19 cellular contexts compared by ENCODE assay signal in the genomic region with DNA sequence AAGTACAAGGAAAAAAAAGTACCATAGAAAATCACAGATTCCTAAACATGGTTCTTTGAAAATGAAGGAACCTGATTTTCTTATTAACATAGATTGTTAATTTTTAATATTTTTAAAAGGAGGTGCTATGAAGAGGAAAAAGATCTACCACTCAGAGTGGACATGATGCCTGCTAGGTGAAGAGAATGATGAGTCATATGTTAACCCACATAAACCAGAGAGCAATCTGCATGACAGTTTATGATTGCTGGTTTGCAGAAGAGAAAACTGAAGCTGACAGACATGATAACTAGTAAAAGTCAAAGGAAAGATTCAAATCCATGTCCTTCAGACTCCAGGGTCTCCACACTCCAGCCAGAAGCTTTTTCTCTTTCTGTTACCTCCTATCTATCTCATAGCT.
DNase-seq lines count a peak whose midpoint lies in the region; ATAC-seq, FAIRE-seq and TF ChIP-seq lines count a peak whose summit lies in the region.
"Had no signal": no experiment of that assay in that cellular context is flagged by ENCODE, and none has a peak within 500 bp of the region (broad histone marks: within the 10 kb centered on the region; RNA-seq: fewer than 3 reads in every experiment).

No MANE protein-coding gene starts in this region.

- H3K4me1 ChIP-seq in SK-N-SH (ENCODE audit: control insufficient read depth in 1 of 2, insufficient read depth in 2 of 2, low read depth in 1 of 2, low read length in 1 of 2) (peaks cover 0 to 8% of the 10 kb centered on the region in 2 experiments; a peak in 1 of 4 replicates), testis (no peaks in the 10 kb centered on the region)
- H3K4me1 ChIP-seq: HAP-1, SJCRH30 had no signal

- CTCF ChIA-PET in SK-N-SH (lab: Yijun Ruan, JAX), result interaction anchor here (1.4 kb wide), 1 partner anchor 16 kb away, joined by 3 read pairs; no protein-coding TSS in a partner anchor
- CTCF ChIA-PET in activated CD4-positive, alpha-beta T cell treated with anti-CD3 and anti-CD28 coated beads, Interleukin-2, amount 10 ng/mL, durations not matched to agents 7 days and 5 days (lab: Charles Lee), result no interaction called here

- no peak overlapping the region for H3K27ac Mint-ChIP-seq in activated CD4-positive, alpha-beta T cell treated with anti-CD3 and anti-CD28 coated beads, Interleukin-2, amount 10 ng/mL, durations not matched to agents 7 days and 5 days
- H3K27ac Mint-ChIP-seq: naive thymus-derived CD8-positive, alpha-beta T cell had no signal

- FAIRE-seq in urothelium cell line (lab: Jason Lieb, UNC), result no peak
- FAIRE-seq: frontal cortex, HepG2 had no signal

- no peaks in the 10 kb centered on the region for H3K4me1 Mint-ChIP-seq in activated CD4-positive, alpha-beta T cell treated with anti-CD3 and anti-CD28 coated beads, Interleukin-2, amount 10 ng/mL, durations not matched to agents 7 days and 5 days
- H3K4me1 Mint-ChIP-seq: naive thymus-derived CD8-positive, alpha-beta T cell had no signal

- H3K27me3 ChIP-seq in SK-N-SH (ENCODE audit: insufficient read depth), result no peaks in the 10 kb centered on the region
- no peaks in the 10 kb centered on the region for H3K27me3 ChIP-seq in testis
- H3K27me3 ChIP-seq: SJCRH30 had no signal

- TF ChIP-seq RAD21 in SK-N-SH (IDR thresholded peaks at IDR 0.05; ENCODE audit: low read length), result no peak

- H3K27ac ChIP-seq in SK-N-SH (ENCODE audit: low read depth in 2 of 2, low read length in 1 of 2) (no peak overlapping the region), testis (no peak overlapping the region)
- H3K27ac ChIP-seq: SJCRH30 had no signal

- H3K36me3 ChIP-seq in SK-N-SH (replicated peaks in 1 of 2; ENCODE audit: control insufficient read depth in 1 of 2, insufficient read depth in 2 of 2, low read length in 1 of 2) (no peaks in the 10 kb centered on the region), testis (ENCODE audit: low read depth, missing control alignments) (no peaks in the 10 kb centered on the region)
- H3K36me3 ChIP-seq: HAP-1, SJCRH30 had no signal

- H3K9ac ChIP-seq in SK-N-SH, result no peak overlapping the region

- H3K9me3 Mint-ChIP-seq in activated CD4-positive, alpha-beta T cell treated with anti-CD3 and anti-CD28 coated beads, Interleukin-2, amount 10 ng/mL, durations not matched to agents 7 days and 5 days, result no peaks in the 10 kb centered on the region

- no peaks in the 10 kb centered on the region for H3K79me2 ChIP-seq in SK-N-SH (ENCODE audit: insufficient read depth)

- no peaks in the 10 kb centered on the region for H3K9me3 ChIP-seq in SK-N-SH
- H3K9me3 ChIP-seq in testis, result no peaks in the 10 kb centered on the region
- H3K9me3 ChIP-seq: HAP-1, SJCRH30 had no signal

- TF ChIP-seq EP300 in SK-N-SH (IDR thresholded peaks at IDR 0.05; ENCODE audit: borderline replicate concordance in 1 of 2, low read depth in 1 of 2, low read length in 1 of 2), result no peak

- H3K4me3 Mint-ChIP-seq in activated CD4-positive, alpha-beta T cell treated with anti-CD3 and anti-CD28 coated beads, Interleukin-2, amount 10 ng/mL, durations not matched to agents 7 days and 5 days, result no peak overlapping the region
- H3K4me3 Mint-ChIP-seq: naive thymus-derived CD8-positive, alpha-beta T cell had no signal

- no peak for TF ChIP-seq CTCF in SK-N-SH (IDR thresholded peaks at IDR 0.05)
- no peak for TF ChIP-seq CTCF in testis (IDR thresholded peaks at IDR 0.05)

- H3K4me3 ChIP-seq in SK-N-SH (ENCODE audit: low read depth in 2 of 2, low read length in 1 of 2), result no peak overlapping the region
- no peak overlapping the region for H3K4me3 ChIP-seq in testis
- H3K4me3 ChIP-seq: HAP-1, SJCRH30 had no signal

- intact Hi-C loops in testis (cut with DNase I; ENCODE audit: low total_unique reads), result no loop called here

- no peaks in the 10 kb centered on the region for H3K9me2 ChIP-seq in SK-N-SH

- no peaks in the 10 kb centered on the region for H3K27me3 Mint-ChIP-seq in activated CD4-positive, alpha-beta T cell treated with anti-CD3 and anti-CD28 coated beads, Interleukin-2, amount 10 ng/mL, durations not matched to agents 7 days and 5 days
- H3K27me3 Mint-ChIP-seq: naive thymus-derived CD8-positive, alpha-beta T cell had no signal

- H4K20me1 ChIP-seq in SK-N-SH (ENCODE audit: insufficient read depth), result no peaks in the 10 kb centered on the region

- H3F3A ChIP-seq in SK-N-SH (replicated peaks; ENCODE audit: insufficient read depth), result no peaks in the 10 kb centered on the region

- DNase-seq in SK-N-SH (no peak), urothelium cell line (ENCODE audit: low spot score) (peak; percentile 3), testis (no peak)
- no peak for DNase-seq in activated CD4-positive, alpha-beta T cell treated with anti-CD3 and anti-CD28 coated beads, Interleukin-2, amount 10 ng/mL, durations not matched to agents 7 days and 5 days
- DNase-seq: 8988T; activated CD4-positive, alpha-beta T cell treated with anti-CD3 and anti-CD28 coated beads for 1 hour; COR-L47; effector CD8-positive, alpha-beta T cell; left cardiac atrium; naive thymus-derived CD8-positive, alpha-beta T cell; NCI-H1105; SJCRH30 had no signal

- H3K4me2 ChIP-seq in SK-N-SH, result no peak overlapping the region

- no peak for TF ChIP-seq POLR2A in testis (IDR thresholded peaks at IDR 0.05)

- no peak overlapping the region for H2AFZ ChIP-seq in SK-N-SH (ENCODE audit: low read depth)

- POLR2A ChIA-PET in SK-N-SH (lab: Yijun Ruan, JAX), result no interaction called here
- POLR2A ChIA-PET in activated CD4-positive, alpha-beta T cell treated with anti-CD3 and anti-CD28 coated beads, Interleukin-2, amount 10 ng/mL, durations not matched to agents 7 days and 5 days (lab: Charles Lee), result no interaction called here

- ATAC-seq in SK-N-SH treated with all-trans-retinoic acid at 6 μM for 48 hours (no peak), GM21825 (IDR thresholded peaks at IDR 0.05; ENCODE audit: unreplicated experiment) (peak; percentile 95), HG03196 (IDR thresholded peaks at IDR 0.05; ENCODE audit: unreplicated experiment) (peak; percentile 87)
- no peak for ATAC-seq in activated CD4-positive, CD25-positive, alpha-beta regulatory T cell treated with anti-CD3 and anti-CD28 coated beads, Interleukin-2, amount 50 U/mL, for 24 hours
- ATAC-seq: HepG2; left cardiac atrium; naive thymus-derived CD8-positive, alpha-beta T cell had no signal

- no peaks in the 10 kb centered on the region for H3K36me3 Mint-ChIP-seq in activated CD4-positive, alpha-beta T cell treated with anti-CD3 and anti-CD28 coated beads, Interleukin-2, amount 10 ng/mL, durations not matched to agents 7 days and 5 days (ENCODE audit: low read depth)

TF ChIP-seq in SK-N-SH treated with all-trans-retinoic acid at 6 μM for 48 hours, 23 proteins besides CTCF, POLR2A, EP300 and RAD21:
- TF ChIP-seq, protein P1, sequence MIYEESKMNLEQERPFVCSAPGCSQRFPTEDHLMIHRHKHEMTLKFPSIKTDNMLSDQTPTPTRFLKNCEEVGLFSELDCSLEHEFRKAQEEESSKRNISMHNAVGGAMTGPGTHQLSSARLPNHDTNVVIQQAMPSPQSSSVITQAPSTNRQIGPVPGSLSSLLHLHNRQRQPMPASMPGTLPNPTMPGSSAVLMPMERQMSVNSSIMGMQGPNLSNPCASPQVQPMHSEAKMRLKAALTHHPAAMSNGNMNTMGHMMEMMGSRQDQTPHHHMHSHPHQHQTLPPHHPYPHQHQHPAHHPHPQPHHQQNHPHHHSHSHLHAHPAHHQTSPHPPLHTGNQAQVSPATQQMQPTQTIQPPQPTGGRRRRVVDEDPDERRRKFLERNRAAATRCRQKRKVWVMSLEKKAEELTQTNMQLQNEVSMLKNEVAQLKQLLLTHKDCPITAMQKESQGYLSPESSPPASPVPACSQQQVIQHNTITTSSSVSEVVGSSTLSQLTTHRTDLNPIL (CRISPR knock-in tag; IDR thresholded peaks at IDR 0.05; ENCODE audit: low read depth), result no peak
- TF ChIP-seq ISL1 (CRISPR knock-in tag; IDR thresholded peaks at IDR 0.05), result peak; percentile 22; the same call in 1 of the 2 replicates

TF ChIP-seq in SK-N-SH, 30 proteins besides CTCF, POLR2A, EP300 and RAD21:
- TF ChIP-seq FOXJ3 (CRISPR knock-in tag; IDR thresholded peaks at IDR 0.05) (no peak), TCF12 (IDR thresholded peaks at IDR 0.05) (no peak), TAF1 (IDR thresholded peaks at IDR 0.05; ENCODE audit: borderline replicate concordance, low read depth, low read length) (no peak), RXRA (IDR thresholded peaks at IDR 0.05; ENCODE audit: borderline replicate concordance, low read depth) (no peak), SIN3A (IDR thresholded peaks at IDR 0.05; ENCODE audit: borderline replicate concordance, low read depth, low read length) (no peak), RFX5 (IDR thresholded peaks at IDR 0.05; ENCODE audit: low read length) (no peak), NRF1 (IDR thresholded peaks at IDR 0.05; ENCODE audit: low read depth, low read length) (no peak)
- TF ChIP-seq, protein P2, sequence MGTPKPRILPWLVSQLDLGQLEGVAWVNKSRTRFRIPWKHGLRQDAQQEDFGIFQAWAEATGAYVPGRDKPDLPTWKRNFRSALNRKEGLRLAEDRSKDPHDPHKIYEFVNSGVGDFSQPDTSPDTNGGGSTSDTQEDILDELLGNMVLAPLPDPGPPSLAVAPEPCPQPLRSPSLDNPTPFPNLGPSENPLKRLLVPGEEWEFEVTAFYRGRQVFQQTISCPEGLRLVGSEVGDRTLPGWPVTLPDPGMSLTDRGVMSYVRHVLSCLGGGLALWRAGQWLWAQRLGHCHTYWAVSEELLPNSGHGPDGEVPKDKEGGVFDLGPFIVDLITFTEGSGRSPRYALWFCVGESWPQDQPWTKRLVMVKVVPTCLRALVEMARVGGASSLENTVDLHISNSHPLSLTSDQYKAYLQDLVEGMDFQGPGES (IDR thresholded peaks at IDR 0.05; ENCODE audit: low read depth, low read length), result no peak
- TF ChIP-seq, protein P3, sequence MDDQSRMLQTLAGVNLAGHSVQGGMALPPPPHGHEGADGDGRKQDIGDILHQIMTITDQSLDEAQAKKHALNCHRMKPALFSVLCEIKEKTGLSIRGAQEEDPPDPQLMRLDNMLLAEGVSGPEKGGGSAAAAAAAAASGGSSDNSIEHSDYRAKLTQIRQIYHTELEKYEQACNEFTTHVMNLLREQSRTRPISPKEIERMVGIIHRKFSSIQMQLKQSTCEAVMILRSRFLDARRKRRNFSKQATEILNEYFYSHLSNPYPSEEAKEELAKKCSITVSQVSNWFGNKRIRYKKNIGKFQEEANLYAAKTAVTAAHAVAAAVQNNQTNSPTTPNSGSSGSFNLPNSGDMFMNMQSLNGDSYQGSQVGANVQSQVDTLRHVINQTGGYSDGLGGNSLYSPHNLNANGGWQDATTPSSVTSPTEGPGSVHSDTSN (IDR thresholded peaks at IDR 0.05), result no peak

Comparison
In these comparisons a context has a peak if more than half of its experiments do, and no peak if none do; other contexts are left out.
1. ATAC-seq: peak in GM21825 (single experiment) and HG03196 (single experiment); none in SK-N-SH treated with all-trans-retinoic acid at 6 μM for 48 hours (single experiment) and activated CD4-positive, CD25-positive, alpha-beta regulatory T cell treated with anti-CD3 and anti-CD28 coated beads, Interleukin-2, amount 50 U/mL, for 24 hours (0 of 2).